Comparison of ENCODE assay signal across 8 cellular contexts in the genomic region with DNA sequence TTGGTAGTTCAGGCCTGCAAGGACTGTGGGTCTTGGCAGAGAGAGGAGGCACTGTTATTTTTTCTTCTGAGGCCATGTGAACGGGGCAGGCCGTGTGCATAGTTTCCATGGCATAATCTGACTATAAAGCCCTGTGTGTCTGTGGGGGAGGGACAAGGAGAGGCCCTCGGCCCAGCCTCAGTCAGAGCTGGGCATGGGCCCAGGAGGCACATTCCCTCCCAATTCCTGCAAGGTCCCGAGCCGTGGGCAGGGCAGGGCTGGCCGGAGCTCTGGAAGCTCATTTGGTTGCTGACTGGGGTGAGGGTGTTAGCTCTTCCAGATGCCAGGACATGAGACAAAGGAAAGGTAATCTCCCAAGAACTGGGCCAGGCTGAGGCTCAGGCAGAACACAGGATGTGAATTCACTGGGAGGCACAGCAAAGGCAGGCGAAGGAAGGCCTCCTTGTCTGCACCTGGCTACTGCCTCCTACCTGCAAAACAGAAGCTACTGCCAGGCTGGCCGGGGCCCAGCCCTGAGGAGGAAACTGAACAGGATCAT. TPM values are rescaled to one million over a fixed set of nuclear protein-coding genes. Genes with fewer than 3 reads are reported as not detected.
DNase-seq lines count a peak whose midpoint lies in the region; ATAC-seq and TF ChIP-seq lines count a peak whose summit lies in the region.

No MANE protein-coding gene starts in this region.

- H2BK5ac ChIP-seq in trophoblast cell (ENCODE audit: low read depth, low read length, poor library complexity) = no peak overlapping the region

- H3K27me3 ChIP-seq in heart right ventricle (no peaks in the 10 kb centered on the region), trophoblast cell (ENCODE audit: insufficient read depth, low read length) (no peaks in the 10 kb centered on the region)

- H3K9me3 ChIP-seq in heart right ventricle = no peaks in the 10 kb centered on the region
- H3K9me3 ChIP-seq in trophoblast cell (ENCODE audit: insufficient read depth, low read depth, low read length) = no peaks in the 10 kb centered on the region

- peak overlapping the region; percentile 28 for H2AK5ac ChIP-seq in trophoblast cell (ENCODE audit: low read length)

- H3K27ac ChIP-seq in heart right ventricle (peak overlapping the region; percentile 45 to 86 (median 82)), trophoblast cell (ENCODE audit: low read depth, low read length) (no peak overlapping the region)

- H3K79me2 ChIP-seq in trophoblast cell (ENCODE audit: control insufficient read depth, insufficient read depth, low read length, poor library complexity) = peaks cover 2% of the 10 kb centered on the region

- no peak overlapping the region for H3K23ac ChIP-seq in trophoblast cell (ENCODE audit: low read length)

- H3K36me3 ChIP-seq in heart right ventricle = no peaks in the 10 kb centered on the region
- no peaks in the 10 kb centered on the region for H3K36me3 ChIP-seq in trophoblast cell (ENCODE audit: control insufficient read depth in 1 of 2, insufficient read depth in 2 of 2, low read length in 2 of 2)

- ATAC-seq in heart right ventricle (peak; percentile 70 to 94 (median 90)), GM19455 (IDR thresholded peaks at IDR 0.05; ENCODE audit: unreplicated experiment) (no peak)

- no peak overlapping the region for H3K9ac ChIP-seq in trophoblast cell (ENCODE audit: low read length)

- H2BK120ac ChIP-seq in trophoblast cell (ENCODE audit: insufficient read depth, low read length, poor library complexity) = peak overlapping the region; percentile 8

- H3K18ac ChIP-seq in trophoblast cell (ENCODE audit: low read length) = peak overlapping the region; percentile 22

- H3K4ac ChIP-seq in trophoblast cell (ENCODE audit: low read depth, low read length) = no peak overlapping the region

- H4K12ac ChIP-seq in trophoblast cell (ENCODE audit: low read depth, low read length) = no peak overlapping the region

- WGBS in heart right ventricle, 2 donors = 22 to 23% methylated on average over 8 of the region's 8 CpGs
- whole genome bisulfite sequencing in trophoblast cell (ENCODE audit: extremely low coverage, insufficient coverage, insufficient read length) = no CpG with 5 or more reads among the region's 8 CpGs

- H3K4me1 ChIP-seq in heart right ventricle = peaks cover 8 to 49% (median 27%) of the 10 kb centered on the region in 9 donors
- H3K4me1 ChIP-seq in trophoblast cell (ENCODE audit: control insufficient read depth in 1 of 2, insufficient read depth in 2 of 2, low read length in 2 of 2) = peaks cover 3 to 5% of the 10 kb centered on the region in 2 experiments

- H3K14ac ChIP-seq in trophoblast cell (ENCODE audit: low read length) = no peak overlapping the region

- H2AFZ ChIP-seq in trophoblast cell (ENCODE audit: insufficient read depth, low read length, poor library complexity) = no peak overlapping the region

- TF ChIP-seq CTCF in heart right ventricle (IDR thresholded peaks at IDR 0.05) (no peak), GM10266 (IDR thresholded peaks at IDR 0.05; ENCODE audit: control insufficient read depth, insufficient read depth, low read depth, missing control alignments) (no peak)

- intact Hi-C loops in heart right ventricle (cut with DNase I) = loop anchor here in 3 of 10 donors (5.0 kb wide), 2 partner anchors 35 to 75 kb away; no protein-coding TSS in a partner anchor

- H3K79me1 ChIP-seq in trophoblast cell (ENCODE audit: low read length) = peaks cover 8% of the 10 kb centered on the region

- peak overlapping the region; percentile 54 for H4K91ac ChIP-seq in trophoblast cell (ENCODE audit: low read depth, low read length)

- DNase-seq in COLO668 (lab: John Stamatoyannopoulos, UW; ENCODE audit: unreplicated experiment) = peak; percentile 35
- peak in 52 of 58 donors; percentile 18 to 90 (median 70) for DNase-seq in anterior cingulate cortex (lab: John Stamatoyannopoulos, UW)
- DNase-seq in heart right ventricle = peak; percentile 71 to 77
- no peak for DNase-seq in trophoblast cell
- DNase-seq in NCI-H1092 (lab: John Stamatoyannopoulos, UW) = no peak
- DNase-seq in GM10266 (ENCODE audit: extremely low spot score) = no peak
- DNase-seq in A172 (ENCODE audit: low spot score) = no peak

- peak overlapping the region; percentile 7 for H4K8ac ChIP-seq in trophoblast cell (ENCODE audit: low read depth, low read length)

- H3K4me3 ChIP-seq in heart right ventricle (no peak overlapping the region), trophoblast cell (ENCODE audit: low read depth, low read length) (no peak overlapping the region)

- no peak overlapping the region for H3K4me2 ChIP-seq in trophoblast cell (ENCODE audit: low read length)

- peak overlapping the region; percentile 5 for H2BK12ac ChIP-seq in trophoblast cell (ENCODE audit: low read length)

RNA-seq across cellular contexts. Expression of a gene that starts 22.0 kb away (rescaled TPM):
- total RNA-seq in heart right ventricle = 10 to 100 TPM; 11.2 to 25.5 (median 16.2) TPM
- polyA plus RNA-seq in heart right ventricle = 1 to 10 TPM; 5.0 to 9.4 TPM
- polyA plus RNA-seq in trophoblast cell (2013) = 54.5 and 57.2 TPM in 2 replicates
- total RNA-seq in A172 (2014; rRNA removed; shearing (Covaris generic)) = 11.2 and 12.3 TPM in 2 replicates

Comparison
In these comparisons a context has a peak if more than half of its experiments do, and no peak if none do; other contexts are left out.
1. DNase-seq: peak in COLO668 (single experiment), anterior cingulate cortex (52 of 58) and heart right ventricle (2 of 2); none in trophoblast cell (0 of 2), NCI-H1092 (single experiment), GM10266 (single experiment) and A172 (single experiment).